ENCODE assay signal across 2 cellular contexts in the genomic region with DNA sequence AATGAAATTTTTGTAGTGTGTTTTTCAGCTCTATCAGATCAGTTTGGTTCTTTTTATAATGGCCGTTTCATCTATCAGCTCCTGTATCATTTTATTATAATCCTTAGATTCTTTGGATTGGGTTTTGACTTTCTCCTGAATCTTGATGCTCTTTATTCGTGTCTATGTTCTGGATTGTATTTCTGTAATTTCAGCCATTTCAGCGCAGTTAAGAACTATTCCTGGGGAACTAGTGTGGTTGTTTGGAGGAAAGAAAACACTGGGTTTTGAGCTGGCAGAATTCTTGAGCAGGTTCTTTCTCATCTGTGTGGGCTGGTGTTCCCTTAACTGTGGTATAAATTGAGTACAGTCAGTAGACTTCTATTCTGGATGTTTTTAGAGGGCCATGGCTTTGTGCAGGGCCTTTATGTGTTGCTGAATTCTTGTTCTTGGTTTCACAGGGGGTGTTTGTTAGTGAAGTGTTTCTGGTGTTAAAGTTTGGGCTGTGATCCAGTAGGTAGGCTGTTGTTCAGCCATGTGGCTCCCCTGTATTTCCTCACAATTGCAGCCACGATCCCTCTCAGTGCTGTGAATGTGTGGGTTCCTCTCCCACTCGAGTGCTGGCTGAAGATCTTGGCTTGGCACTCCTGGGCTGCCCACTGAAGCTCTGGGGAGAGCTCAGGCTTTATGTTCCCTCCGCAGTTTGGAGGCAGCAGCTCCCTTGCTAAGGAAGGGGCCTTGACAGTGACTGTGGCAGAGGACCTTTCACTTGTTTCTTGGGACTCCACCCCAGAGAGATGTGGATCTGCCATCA.
TF ChIP-seq lines count a peak whose summit lies in the region.

No MANE protein-coding gene starts in this region.

TF ChIP-seq in SK-N-SH, 30 proteins besides CTCF, POLR2A, EP300 and RAD21 (continued from another document):
- TF ChIP-seq ZBTB33 (IDR thresholded peaks at IDR 0.05; ENCODE audit: borderline replicate concordance, low read depth) (no peak), GABPA (IDR thresholded peaks at IDR 0.05; ENCODE audit: low read depth) (no peak), IRF3 (IDR thresholded peaks at IDR 0.05; ENCODE audit: low read depth, low read length) (no peak), CHD2 (IDR thresholded peaks at IDR 0.05; ENCODE audit: low read length, partially characterized antibody) (no peak), POLR2AphosphoS5 (IDR thresholded peaks at IDR 0.05; ENCODE audit: low read depth, low read length) (no peak), EZH2phosphoT487 (IDR thresholded peaks at IDR 0.05; ENCODE audit: borderline replicate concordance, low read depth) (no peak), TAF1 (IDR thresholded peaks at IDR 0.05; ENCODE audit: borderline replicate concordance, low read depth, low read length) (no peak), FOXJ3 (CRISPR knock-in tag; IDR thresholded peaks at IDR 0.05) (no peak), JUND (IDR thresholded peaks at IDR 0.05) (no peak), YY1 (IDR thresholded peaks at IDR 0.05; ENCODE audit: low read depth) (no peak), MEF2A (IDR thresholded peaks at IDR 0.05; ENCODE audit: borderline replicate concordance, low read depth) (no peak), RFX5 (IDR thresholded peaks at IDR 0.05; ENCODE audit: low read length) (no peak), MAX (IDR thresholded peaks at IDR 0.05; ENCODE audit: low read depth) (no peak), SMC3 (IDR thresholded peaks at IDR 0.05; ENCODE audit: low read depth, low read length) (no peak), USF2 (IDR thresholded peaks at IDR 0.05; ENCODE audit: borderline replicate concordance, low read depth, low read length) (no peak)
- TF ChIP-seq, protein P1, sequence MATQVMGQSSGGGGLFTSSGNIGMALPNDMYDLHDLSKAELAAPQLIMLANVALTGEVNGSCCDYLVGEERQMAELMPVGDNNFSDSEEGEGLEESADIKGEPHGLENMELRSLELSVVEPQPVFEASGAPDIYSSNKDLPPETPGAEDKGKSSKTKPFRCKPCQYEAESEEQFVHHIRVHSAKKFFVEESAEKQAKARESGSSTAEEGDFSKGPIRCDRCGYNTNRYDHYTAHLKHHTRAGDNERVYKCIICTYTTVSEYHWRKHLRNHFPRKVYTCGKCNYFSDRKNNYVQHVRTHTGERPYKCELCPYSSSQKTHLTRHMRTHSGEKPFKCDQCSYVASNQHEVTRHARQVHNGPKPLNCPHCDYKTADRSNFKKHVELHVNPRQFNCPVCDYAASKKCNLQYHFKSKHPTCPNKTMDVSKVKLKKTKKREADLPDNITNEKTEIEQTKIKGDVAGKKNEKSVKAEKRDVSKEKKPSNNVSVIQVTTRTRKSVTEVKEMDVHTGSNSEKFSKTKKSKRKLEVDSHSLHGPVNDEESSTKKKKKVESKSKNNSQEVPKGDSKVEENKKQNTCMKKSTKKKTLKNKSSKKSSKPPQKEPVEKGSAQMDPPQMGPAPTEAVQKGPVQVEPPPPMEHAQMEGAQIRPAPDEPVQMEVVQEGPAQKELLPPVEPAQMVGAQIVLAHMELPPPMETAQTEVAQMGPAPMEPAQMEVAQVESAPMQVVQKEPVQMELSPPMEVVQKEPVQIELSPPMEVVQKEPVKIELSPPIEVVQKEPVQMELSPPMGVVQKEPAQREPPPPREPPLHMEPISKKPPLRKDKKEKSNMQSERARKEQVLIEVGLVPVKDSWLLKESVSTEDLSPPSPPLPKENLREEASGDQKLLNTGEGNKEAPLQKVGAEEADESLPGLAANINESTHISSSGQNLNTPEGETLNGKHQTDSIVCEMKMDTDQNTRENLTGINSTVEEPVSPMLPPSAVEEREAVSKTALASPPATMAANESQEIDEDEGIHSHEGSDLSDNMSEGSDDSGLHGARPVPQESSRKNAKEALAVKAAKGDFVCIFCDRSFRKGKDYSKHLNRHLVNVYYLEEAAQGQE (IDR thresholded peaks at IDR 0.05; ENCODE audit: low read depth, low read length): no peak

TF ChIP-seq in SK-N-SH treated with all-trans-retinoic acid at 6 μM for 48 hours, 23 proteins besides CTCF, POLR2A, EP300 and RAD21 (continued from another document):
- TF ChIP-seq TSHZ2 (CRISPR knock-in tag; IDR thresholded peaks at IDR 0.05) (no peak), ZFP3 (CRISPR knock-in tag; IDR thresholded peaks at IDR 0.05) (no peak), RARB (CRISPR knock-in tag; IDR thresholded peaks at IDR 0.05) (no peak), ESRRG (CRISPR knock-in tag; IDR thresholded peaks at IDR 0.05) (no peak), ARNTL (CRISPR knock-in tag; IDR thresholded peaks at IDR 0.05; ENCODE audit: borderline replicate concordance, low read depth) (no peak), ZC3H10 (CRISPR knock-in tag; IDR thresholded peaks at IDR 0.05) (no peak), OSR1 (CRISPR knock-in tag; IDR thresholded peaks at IDR 0.05) (no peak), TCF4 (CRISPR knock-in tag; IDR thresholded peaks at IDR 0.05; ENCODE audit: borderline replicate concordance) (no peak), BACH2 (CRISPR knock-in tag; IDR thresholded peaks at IDR 0.05; ENCODE audit: borderline replicate concordance) (no peak), ZNF8 (CRISPR knock-in tag; IDR thresholded peaks at IDR 0.05) (no peak)
- TF ChIP-seq, protein P2, sequence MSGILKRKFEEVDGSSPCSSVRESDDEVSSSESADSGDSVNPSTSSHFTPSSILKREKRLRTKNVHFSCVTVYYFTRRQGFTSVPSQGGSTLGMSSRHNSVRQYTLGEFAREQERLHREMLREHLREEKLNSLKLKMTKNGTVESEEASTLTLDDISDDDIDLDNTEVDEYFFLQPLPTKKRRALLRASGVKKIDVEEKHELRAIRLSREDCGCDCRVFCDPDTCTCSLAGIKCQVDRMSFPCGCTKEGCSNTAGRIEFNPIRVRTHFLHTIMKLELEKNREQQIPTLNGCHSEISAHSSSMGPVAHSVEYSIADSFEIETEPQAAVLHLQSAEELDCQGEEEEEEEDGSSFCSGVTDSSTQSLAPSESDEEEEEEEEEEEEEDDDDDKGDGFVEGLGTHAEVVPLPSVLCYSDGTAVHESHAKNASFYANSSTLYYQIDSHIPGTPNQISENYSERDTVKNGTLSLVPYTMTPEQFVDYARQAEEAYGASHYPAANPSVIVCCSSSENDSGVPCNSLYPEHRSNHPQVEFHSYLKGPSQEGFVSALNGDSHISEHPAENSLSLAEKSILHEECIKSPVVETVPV (CRISPR knock-in tag; IDR thresholded peaks at IDR 0.05): no peak
